Comparison of ENCODE assay signal across 31 cellular contexts in the genomic region with DNA sequence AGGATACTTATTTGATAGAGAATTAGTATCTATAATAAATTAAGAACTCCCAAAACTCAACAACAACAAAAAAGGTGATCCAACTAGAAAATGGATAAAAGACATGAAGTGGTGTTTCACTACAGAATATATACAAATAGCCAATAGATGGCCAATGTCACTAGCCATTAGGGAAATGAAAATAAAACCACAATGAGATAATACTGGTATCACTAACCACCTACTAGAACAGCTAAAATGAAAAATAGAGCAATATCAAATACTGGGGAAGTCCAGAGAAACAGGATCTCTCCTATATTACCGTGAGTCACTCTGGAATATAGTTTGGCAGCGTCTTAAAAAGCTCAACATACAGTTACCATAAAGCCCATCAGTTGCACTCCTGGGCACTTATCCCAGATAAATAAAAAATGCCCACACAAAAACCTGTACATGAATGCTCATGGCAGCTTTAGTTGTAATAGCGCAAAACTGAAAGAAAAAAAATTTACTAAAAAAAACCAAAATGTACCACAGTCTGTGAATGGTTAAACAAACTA.
"Had no signal": no experiment of that assay in that cellular context is flagged by ENCODE, and none has a peak within 500 bp of the region (broad histone marks: within the 10 kb centered on the region; RNA-seq: fewer than 3 reads in every experiment).

No MANE protein-coding gene starts in this region.

- H3K4me1 Mint-ChIP-seq: activated CD4-positive, alpha-beta T cell treated with anti-CD3 and anti-CD28 coated beads for 36 hours; naive B cell; nephron progenitor cell; stimulated activated naive B cell treated with anti-CD40 and anti-IgM and Interleukin-4, amounts not matched to agents 10 μg/mL and 1 μg/mL and 100 μg/mL, for 72 hours had no signal

- H3K27me3 ChIP-seq: body of pancreas, esophagus squamous epithelium, gastroesophageal sphincter, hepatocyte, ovary, right lobe of liver, stomach, thyroid gland, upper lobe of right lung had no signal

- H3K4me3 ChIP-seq: body of pancreas, esophagus squamous epithelium, gastroesophageal sphincter, hepatocyte, ovary, right lobe of liver, stomach, thyroid gland, upper lobe of right lung had no signal

- H3K4me3 Mint-ChIP-seq: activated CD4-positive, alpha-beta T cell treated with anti-CD3 and anti-CD28 coated beads for 36 hours; activated T-cell treated with anti-CD3 and anti-CD28 coated beads, Interleukin-2, amount 50 U/mL, for 72 hours; naive B cell; nephron progenitor cell; stimulated activated naive B cell treated with anti-CD40 and anti-IgM and Interleukin-4, amounts not matched to agents 10 μg/mL and 1 μg/mL and 100 μg/mL, for 72 hours; T-helper 2 cell treated with Interferon-gamma antibody and Interleukin-4, amounts not matched to agents 5 μg/mL and 100 μg/mL, for 36 hours had no signal

- H2AFZ ChIP-seq: hepatocyte had no signal

- ATAC-seq: activated CD4-positive, alpha-beta T cell treated with anti-CD3 and anti-CD28 coated beads for 36 hours; activated naive CD4-positive, alpha-beta T cell treated with anti-CD3 and anti-CD28 coated beads, Interleukin-2, amount 50 U/mL, for 72 hours; activated T-cell treated with anti-CD3 and anti-CD28 coated beads, Interleukin-2, amount 50 U/mL, for 72 hours; body of pancreas; gastroesophageal sphincter; left cardiac atrium; left ventricle myocardium superior; stimulated activated naive B cell treated with anti-CD40 and anti-IgM and Interleukin-4, amounts not matched to agents 10 μg/mL and 1 μg/mL and 100 μg/mL, for 72 hours; upper lobe of right lung had no signal

- DNase-seq: activated CD4-positive, alpha-beta T cell treated with anti-CD3 and anti-CD28 coated beads for 36 hours; activated CD4-positive, CD25-positive, alpha-beta regulatory T cell; activated naive CD4-positive, alpha-beta T cell; activated T-cell treated with anti-CD3 and anti-CD28 coated beads for 4 hours; activated T-cell treated with anti-CD3 and anti-CD28 coated beads, Interleukin-2, amount 50 U/mL, for 72 hours; body of pancreas; cortex of kidney; esophagus squamous epithelium; left cardiac atrium; left ventricle myocardium superior; naive B cell; nephron progenitor cell; ovary; right lobe of liver; small intestine; stimulated activated CD4-positive, alpha-beta T cell treated with anti-CD3 and anti-CD28 coated beads, Interleukin-1b, Interleukin-23, amount 100 ng/mL, for 48 hours; stimulated activated CD4-positive, alpha-beta T cell treated with anti-CD3 and anti-CD28 coated beads, Interleukin-4, amount 100 ng/mL, for 4 hours; stimulated activated CD8-positive, alpha-beta memory T cell treated with anti-CD3 and anti-CD28 coated beads, Interleukin-4, amount 100 ng/mL, for 48 hours; stimulated activated naive B cell treated with anti-CD40 and anti-IgM and Interleukin-4, amounts not matched to agents 10 μg/mL and 1 μg/mL and 100 μg/mL, for 72 hours; stomach; T-helper 1 cell; thyroid gland; upper lobe of right lung had no signal

- H3K79me2 ChIP-seq: hepatocyte had no signal

- H3K9me3 ChIP-seq: body of pancreas, esophagus squamous epithelium, gastroesophageal sphincter, neutrophil, ovary, right lobe of liver, stomach, thyroid gland, upper lobe of right lung had no signal

- H3K9me3 Mint-ChIP-seq: activated naive CD4-positive, alpha-beta T cell treated with anti-CD3 and anti-CD28 coated beads, Interleukin-2, amount 50 U/mL, for 72 hours; activated T-cell treated with anti-CD3 and anti-CD28 coated beads, Interleukin-2, amount 50 U/mL, for 72 hours; nephron progenitor cell; T-helper 2 cell treated with Interferon-gamma antibody and Interleukin-4, amounts not matched to agents 5 μg/mL and 100 μg/mL, for 36 hours had no signal

- H3K4me2 ChIP-seq: hepatocyte had no signal

- H3K4me1 ChIP-seq: body of pancreas, esophagus squamous epithelium, right lobe of liver, stomach, thyroid gland, upper lobe of right lung had no signal

- H3K36me3 Mint-ChIP-seq: activated naive CD4-positive, alpha-beta T cell treated with anti-CD3 and anti-CD28 coated beads, Interleukin-2, amount 50 U/mL, for 72 hours; naive B cell; stimulated activated naive B cell treated with anti-CD40 and anti-IgM and Interleukin-4, amounts not matched to agents 10 μg/mL and 1 μg/mL and 100 μg/mL, for 72 hours had no signal

- H3K27ac ChIP-seq: body of pancreas, epithelial cell of prostate, esophagus squamous epithelium, gastroesophageal sphincter, hepatocyte, neutrophil, ovary, right lobe of liver, stomach, thyroid gland, upper lobe of right lung had no signal

- H3K27me3 Mint-ChIP-seq: naive B cell; progenitor cell of endocrine pancreas; stimulated activated naive B cell treated with anti-CD40 and anti-IgM and Interleukin-4, amounts not matched to agents 10 μg/mL and 1 μg/mL and 100 μg/mL, for 72 hours had no signal

- H3K27ac Mint-ChIP-seq: activated CD4-positive, alpha-beta T cell treated with anti-CD3 and anti-CD28 coated beads for 36 hours; activated naive CD4-positive, alpha-beta T cell treated with anti-CD3 and anti-CD28 coated beads, Interleukin-2, amount 50 U/mL, for 72 hours; activated T-cell treated with anti-CD3 and anti-CD28 coated beads, Interleukin-2, amount 50 U/mL, for 72 hours; naive B cell; nephron progenitor cell; progenitor cell of endocrine pancreas; stimulated activated naive B cell treated with anti-CD40 and anti-IgM and Interleukin-4, amounts not matched to agents 10 μg/mL and 1 μg/mL and 100 μg/mL, for 72 hours; T-helper 2 cell treated with Interferon-gamma antibody and Interleukin-4, amounts not matched to agents 5 μg/mL and 100 μg/mL, for 36 hours had no signal

- H3K36me3 ChIP-seq: esophagus squamous epithelium, gastroesophageal sphincter, neutrophil, ovary, right lobe of liver, stomach, thyroid gland, upper lobe of right lung had no signal

- FAIRE-seq: keratinocyte, small intestine had no signal
